ENCODE assay signal across 1 cellular context in the genomic region with DNA sequence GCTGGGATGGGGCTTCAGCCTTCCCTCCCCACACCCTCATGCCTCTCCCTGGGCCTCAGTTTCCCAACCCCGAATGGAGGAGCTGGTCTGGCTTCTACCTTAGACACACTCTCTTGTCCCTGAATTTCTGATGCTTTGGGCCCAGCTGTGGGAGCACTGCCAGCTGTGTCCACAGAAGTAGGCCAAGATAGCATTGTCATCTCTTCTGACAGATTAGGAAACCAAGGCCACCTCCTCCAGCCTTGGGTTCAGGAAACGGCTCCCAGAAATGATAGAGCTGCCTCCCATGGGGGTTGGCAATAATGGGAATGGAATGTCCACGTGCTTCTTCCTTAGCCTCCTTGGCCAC.
TF ChIP-seq lines count a peak whose summit lies in the region.

No MANE protein-coding gene starts in this region.

TF ChIP-seq in HepG2, 621 proteins besides CTCF, POLR2A, EP300 and RAD21 (continued from another document):
- TF ChIP-seq, protein P1, sequence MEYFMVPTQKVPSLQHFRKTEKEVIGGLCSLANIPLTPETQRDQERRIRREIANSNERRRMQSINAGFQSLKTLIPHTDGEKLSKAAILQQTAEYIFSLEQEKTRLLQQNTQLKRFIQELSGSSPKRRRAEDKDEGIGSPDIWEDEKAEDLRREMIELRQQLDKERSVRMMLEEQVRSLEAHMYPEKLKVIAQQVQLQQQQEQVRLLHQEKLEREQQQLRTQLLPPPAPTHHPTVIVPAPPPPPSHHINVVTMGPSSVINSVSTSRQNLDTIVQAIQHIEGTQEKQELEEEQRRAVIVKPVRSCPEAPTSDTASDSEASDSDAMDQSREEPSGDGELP (IDR thresholded peaks at IDR 0.05; ENCODE audit: borderline replicate concordance, low read depth) = peak; percentile 56; the same call in 1 of the 2 replicates
- no peak for TF ChIP-seq NCOR1 (IDR thresholded peaks at IDR 0.05; ENCODE audit: borderline replicate concordance, low read length)
- peak; percentile 54; the same call in 1 of the 2 replicates for TF ChIP-seq ZNF263 (CRISPR knock-in tag; IDR thresholded peaks at IDR 0.05)
- 0 out of 2 replicates have a peak, but pooled peaks have one; percentile 16 for TF ChIP-seq FOXM1 (CRISPR knock-in tag; IDR thresholded peaks at IDR 0.05)
